In genomic region chr2:45578056-45578843, GRCh38 we compare ENCODE assay signal across 8 cellular contexts. TPM values are rescaled to one million over a fixed set of nuclear protein-coding genes. Genes with fewer than 3 reads are reported as not detected.
DNase-seq lines count a peak whose midpoint lies in the region; ATAC-seq and TF ChIP-seq lines count a peak whose summit lies in the region.

No MANE protein-coding gene starts in this region.

- no peak for ATAC-seq in stimulated activated memory B cell treated with anti-CD40 and anti-IgM and Interleukin-4, amounts not matched to agents 10 μg/mL and 1 μg/mL and 100 μg/mL, for 72 hours
- ATAC-seq in GM21529 (IDR thresholded peaks at IDR 0.05; ENCODE audit: unreplicated experiment), result no peak
- no peak for ATAC-seq in GM18511 (IDR thresholded peaks at IDR 0.05; ENCODE audit: unreplicated experiment)

- POLR2A ChIA-PET in A673 (lab: Charles Lee; ENCODE audit: low non-redundant PET), result no interaction called here

- intact Hi-C loops in A673 (cut with micrococcal nuclease; ENCODE audit: unreplicated experiment), result loop anchor here (1.0 to 5.0 kb wide), 2 partner anchors 81 to 597 kb away; no protein-coding TSS in a partner anchor

- peak; percentile 81 for TF ChIP-seq CTCF in A673 (conservative IDR thresholded peaks at IDR 0.05; ENCODE audit: low read depth, low read length)
- TF ChIP-seq CTCF in GM12864 (IDR thresholded peaks at IDR 0.05; ENCODE audit: low read depth, low read length, missing control alignments), result peak; percentile 20
- TF ChIP-seq CTCF in epithelial cell of proximal tubule (conservative IDR thresholded peaks at IDR 0.05; ENCODE audit: low read depth, low read length), result peak; percentile 44

- DNase-seq in A673 (ENCODE audit: low spot score) (peak; percentile 78), GM12864 (ENCODE audit: low read depth) (no peak), SJCRH30 (peak; percentile 51 to 75), epithelial cell of proximal tubule (ENCODE audit: low read depth) (no peak), NCI-H510A treated with DMSO at 0.1 percent for 48 hours (lab: John Stamatoyannopoulos, UW) (no peak)

- no peaks in the 10 kb centered on the region for H3K9me3 ChIP-seq in A673 (ENCODE audit: low read depth, low read length, poor library complexity, severe bottlenecking)
- H3K9me3 ChIP-seq in SJCRH30 (replicated peaks), result no peaks in the 10 kb centered on the region

- H3K27ac Mint-ChIP-seq in stimulated activated memory B cell treated with anti-CD40 and anti-IgM and Interleukin-4, amounts not matched to agents 10 μg/mL and 1 μg/mL and 100 μg/mL, for 72 hours, result peak overlapping the region; percentile 18

- H3K27me3 Mint-ChIP-seq in stimulated activated memory B cell treated with anti-CD40 and anti-IgM and Interleukin-4, amounts not matched to agents 10 μg/mL and 1 μg/mL and 100 μg/mL, for 72 hours, result no peaks in the 10 kb centered on the region

- CTCF ChIA-PET in A673 (lab: Charles Lee), result interaction anchor here (0.5 kb wide), 1 partner anchor 77 kb away, joined by 4 read pairs; no protein-coding TSS in a partner anchor

- H3K36me3 ChIP-seq in A673 (ENCODE audit: insufficient read depth, low read length, poor library complexity, severe bottlenecking), result no peaks in the 10 kb centered on the region
- H3K36me3 ChIP-seq in SJCRH30, result peaks cover 36% of the 10 kb centered on the region

- no peaks in the 10 kb centered on the region for H3K4me1 Mint-ChIP-seq in stimulated activated memory B cell treated with anti-CD40 and anti-IgM and Interleukin-4, amounts not matched to agents 10 μg/mL and 1 μg/mL and 100 μg/mL, for 72 hours

- H3K36me3 Mint-ChIP-seq in stimulated activated memory B cell treated with anti-CD40 and anti-IgM and Interleukin-4, amounts not matched to agents 10 μg/mL and 1 μg/mL and 100 μg/mL, for 72 hours, result peaks cover 41% of the 10 kb centered on the region

- H3K27me3 ChIP-seq in A673 (replicated peaks; ENCODE audit: insufficient read depth, low read depth, low read length, poor library complexity) (no peaks in the 10 kb centered on the region), SJCRH30 (no peaks in the 10 kb centered on the region)

- H3K4me3 ChIP-seq in A673 (ENCODE audit: low read depth, low read length, poor library complexity, severe bottlenecking) (no peak overlapping the region), GM12864 (ENCODE audit: low read depth, low read length) (no peak overlapping the region), SJCRH30 (no peak overlapping the region), epithelial cell of proximal tubule (ENCODE audit: low read depth, low read length) (no peak overlapping the region)

- BruUV-seq in A673 (replicated peaks; lab: Mats Ljungman, UMichigan), result no TSS peak

- H3K27ac ChIP-seq in A673 (ENCODE audit: low read depth, low read length, poor library complexity, severe bottlenecking) (no peak overlapping the region), SJCRH30 (no peak overlapping the region)

- H3K9me3 Mint-ChIP-seq in stimulated activated memory B cell treated with anti-CD40 and anti-IgM and Interleukin-4, amounts not matched to agents 10 μg/mL and 1 μg/mL and 100 μg/mL, for 72 hours, result no peaks in the 10 kb centered on the region

- H3K4me3 Mint-ChIP-seq in stimulated activated memory B cell treated with anti-CD40 and anti-IgM and Interleukin-4, amounts not matched to agents 10 μg/mL and 1 μg/mL and 100 μg/mL, for 72 hours, result no peak overlapping the region

- H3K4me1 ChIP-seq in A673 (ENCODE audit: insufficient read depth, low read length, poor library complexity, severe bottlenecking) (peaks cover 26% of the 10 kb centered on the region), SJCRH30 (no peaks in the 10 kb centered on the region)

RNA-seq across cellular contexts. Expression of gene SRBD1, which starts 32.8 kb away (rescaled TPM):
- total RNA-seq in A673 (2021), result 16.7 and 21.9 TPM in 2 replicates
- total RNA-seq in SJCRH30 (2014; rRNA removed; shearing (Covaris generic)), result 33.3 and 38.0 TPM in 2 replicates
- total RNA-seq in epithelial cell of proximal tubule, result 8.1 and 9.3 TPM in 2 replicates

Comparison
In these comparisons a context has a peak if more than half of its experiments do, and no peak if none do; other contexts are left out.
1. DNase-seq: peak in A673 (single experiment) and SJCRH30 (2 of 2); none in GM12864 (single experiment), epithelial cell of proximal tubule (single experiment) and NCI-H510A treated with DMSO at 0.1 percent for 48 hours (single experiment).
2. CTCF ChIP-seq: peak in every context shown above with its lines; median percentile 81 in A673; 44 in epithelial cell of proximal tubule; 20 in GM12864.